Comparison of ENCODE assay signal across 8 cellular contexts in genomic region chr11:48093795-48094642, GRCh38.
A peak's percentile ranks its signal among the peaks of the same experiment; 100 is the strongest.
DNase-seq lines count a peak whose midpoint lies in the region; ATAC-seq and TF ChIP-seq lines count a peak whose summit lies in the region.

No MANE protein-coding gene starts in this region.

- no peaks in the 10 kb centered on the region for H3K27me3 Mint-ChIP-seq in activated T-helper 17 cell treated with anti-CD3 and anti-CD28 coated beads, Interleukin-2, amount 50 U/mL, for 72 hours

- no peak for TF ChIP-seq POLR2A in ovary (IDR thresholded peaks at IDR 0.05)

- no peaks in the 10 kb centered on the region for H3K9me3 ChIP-seq in neutrophil
- H3K9me3 ChIP-seq in ovary: no peaks in the 10 kb centered on the region

- intact Hi-C loops in ovary (cut with DNase I): no loop called here

- H3K4me3 Mint-ChIP-seq in activated T-helper 17 cell treated with anti-CD3 and anti-CD28 coated beads, Interleukin-2, amount 50 U/mL, for 72 hours: peak overlapping the region; percentile 48

- H3K36me3 ChIP-seq in neutrophil (peaks cover 7% of the 10 kb centered on the region), ovary (no peaks in the 10 kb centered on the region)

- 73 to 86% (median 78%) methylated on average over 6 of the region's 6 CpGs for WGBS in ovary, 3 donors

- peak; percentile 60 for ATAC-seq in activated T-helper 17 cell treated with anti-CD3 and anti-CD28 coated beads, Interleukin-2, amount 50 U/mL, for 72 hours (replicated peaks)

- in situ Hi-C loops in G401 (cut with HindIII; ENCODE audit: low sequenced_read_pairs): no loop called here

- peak; percentile 16 for DNase-seq in G401 (ENCODE audit: low spot score)
- peak; percentile 85 for DNase-seq in NCI-H1105 (lab: John Stamatoyannopoulos, UW)
- no peak for DNase-seq in T-helper 9 cell
- no peak for DNase-seq in stimulated activated CD4-positive, alpha-beta T cell treated with anti-CD3 and anti-CD28 coated beads, Interleukin-4, amount 100 ng/mL, for 1 hour
- DNase-seq in ovary: no peak
- DNase-seq in NCI-H1694 treated with DMSO at 0.1 percent for 48 hours (lab: John Stamatoyannopoulos, UW): no peak

- TF ChIP-seq CTCF in neutrophil (IDR thresholded peaks at IDR 0.05) (no peak), ovary (IDR thresholded peaks at IDR 0.05) (no peak)

- no peak for TF ChIP-seq EP300 in ovary (IDR thresholded peaks at IDR 0.05)

- H3K4me1 ChIP-seq in neutrophil (ENCODE audit: control insufficient read depth in 1 of 2, insufficient read depth in 1 of 2, low read depth in 1 of 2, low read length in 1 of 2): peaks cover 42 to 55% of the 10 kb centered on the region in 2 experiments
- peaks cover 10% of the 10 kb centered on the region for H3K4me1 ChIP-seq in ovary (ENCODE audit: insufficient read depth)

- H3K4me1 Mint-ChIP-seq in activated T-helper 17 cell treated with anti-CD3 and anti-CD28 coated beads, Interleukin-2, amount 50 U/mL, for 72 hours: peaks cover 38% of the 10 kb centered on the region

- H3K27ac ChIP-seq in neutrophil (peak overlapping the region; percentile 21), ovary (no peak overlapping the region)

- H3K27ac Mint-ChIP-seq in activated T-helper 17 cell treated with anti-CD3 and anti-CD28 coated beads, Interleukin-2, amount 50 U/mL, for 72 hours: peak overlapping the region; percentile 34

- H3K27me3 ChIP-seq in neutrophil (no peaks in the 10 kb centered on the region), ovary (no peaks in the 10 kb centered on the region)

- no peaks in the 10 kb centered on the region for H3K9me3 Mint-ChIP-seq in activated T-helper 17 cell treated with anti-CD3 and anti-CD28 coated beads, Interleukin-2, amount 50 U/mL, for 72 hours

- H3K4me3 ChIP-seq in neutrophil (ENCODE audit: low read depth in 1 of 2, low read length in 1 of 2) (no peak overlapping the region), ovary (no peak overlapping the region)

- peaks cover 10% of the 10 kb centered on the region for H3K36me3 Mint-ChIP-seq in activated T-helper 17 cell treated with anti-CD3 and anti-CD28 coated beads, Interleukin-2, amount 50 U/mL, for 72 hours (ENCODE audit: low read depth)

Comparison
In these comparisons a context has a peak if more than half of its experiments do, and no peak if none do; other contexts are left out.
1. DNase-seq: peak in G401 (single experiment) and NCI-H1105 (single experiment); none in T-helper 9 cell (single experiment), stimulated activated CD4-positive, alpha-beta T cell treated with anti-CD3 and anti-CD28 coated beads, Interleukin-4, amount 100 ng/mL, for 1 hour (single experiment), ovary (0 of 5) and NCI-H1694 treated with DMSO at 0.1 percent for 48 hours (single experiment).